Comparison of ENCODE assay signal across 12 cellular contexts in genomic region chr21:32410291-32410690, GRCh38. TPM values are rescaled to one million over a fixed set of nuclear protein-coding genes. Genes with fewer than 3 reads are reported as not detected.
DNase-seq lines count a peak whose midpoint lies in the region; ATAC-seq and TF ChIP-seq lines count a peak whose summit lies in the region.
"Had no signal": no experiment of that assay in that cellular context is flagged by ENCODE, and none has a peak within 500 bp of the region (broad histone marks: within the 10 kb centered on the region; RNA-seq: fewer than 3 reads in every experiment).

No MANE protein-coding gene starts in this region.

- H3K27ac ChIP-seq in CD4-positive, CD25-positive, alpha-beta regulatory T cell (ENCODE audit: insufficient read depth, low read length, poor library complexity, severe bottlenecking): no peak overlapping the region
- no peak overlapping the region for H3K27ac ChIP-seq in CD8-positive, alpha-beta memory T cell (ENCODE audit: low read depth, low read length)
- H3K27ac ChIP-seq in gastroesophageal sphincter (peak overlapping the region; percentile 93 to 100 (median 96)), stomach (peak overlapping the region in 4 of 5 donors; percentile 96 to 100 (median 100)), OCI-LY7 (ENCODE audit: low read depth, low read length, poor library complexity, severe bottlenecking) (no peak overlapping the region)

- ATAC-seq in CD4-positive, CD25-positive, alpha-beta regulatory T cell (ENCODE audit: low read depth in 2 of 2): no peak
- ATAC-seq in gastroesophageal sphincter: no peak
- no peak for ATAC-seq in mucosa of descending colon
- ATAC-seq in GM21529 (IDR thresholded peaks at IDR 0.05; ENCODE audit: unreplicated experiment): no peak

- TF ChIP-seq CTCF in gastroesophageal sphincter (IDR thresholded peaks at IDR 0.05) (no peak), stomach (IDR thresholded peaks at IDR 0.05) (no peak), OCI-LY7 (conservative IDR thresholded peaks at IDR 0.05; ENCODE audit: low read length) (no peak), mucosa of descending colon (IDR thresholded peaks at IDR 0.05) (no peak)

- H3K4me1 Mint-ChIP-seq in CD4-positive, CD25-positive, alpha-beta regulatory T cell: peaks cover 4 to 34% (median 25%) of the 10 kb centered on the region in 4 donors
- H3K4me1 Mint-ChIP-seq in CD8-positive, alpha-beta memory T cell: peaks cover 47 to 79% (median 64%) of the 10 kb centered on the region in 3 donors

- TF ChIP-seq EP300 in gastroesophageal sphincter (IDR thresholded peaks at IDR 0.05) (no peak), stomach (IDR thresholded peaks at IDR 0.05) (no peak)

- H3K79me2 ChIP-seq in OCI-LY7 (ENCODE audit: insufficient read depth, low read depth, low read length): no peaks in the 10 kb centered on the region

- peak overlapping the region; percentile 84 to 92 (median 85) for H3K27ac Mint-ChIP-seq in CD4-positive, CD25-positive, alpha-beta regulatory T cell
- peak overlapping the region; percentile 31 to 99 (median 92) for H3K27ac Mint-ChIP-seq in CD8-positive, alpha-beta memory T cell

- CTCF ChIA-PET in CD8-positive, alpha-beta memory T cell (lab: Charles Lee): interaction anchor here (0.9 to 1.2 kb wide), 3 partner anchors 15 to 203 kb away, joined by 3 to 4 read pairs (median 3); partner anchors contain the start of gene CFAP298
- CTCF ChIA-PET in OCI-LY7 (lab: Charles Lee; ENCODE audit: unreplicated experiment): no interaction called here

- no peaks in the 10 kb centered on the region for H3K36me3 Mint-ChIP-seq in CD4-positive, CD25-positive, alpha-beta regulatory T cell
- H3K36me3 Mint-ChIP-seq in CD8-positive, alpha-beta memory T cell: peaks cover 0 to 16% (median 0%) of the 10 kb centered on the region in 3 donors
- H3K36me3 Mint-ChIP-seq: activated naive CD8-positive, alpha-beta T cell treated with anti-CD3 and anti-CD28 coated beads, Interleukin-2, amount 10 ng/mL, durations not matched to agents 7 days and 5 days had no signal

- no peak for DNase-seq in CD4-positive, CD25-positive, alpha-beta regulatory T cell
- no peak for DNase-seq in CD8-positive, alpha-beta memory T cell
- DNase-seq in stomach (no peak), OCI-LY7 (ENCODE audit: low spot score) (no peak), mucosa of descending colon (no peak)
- DNase-seq: activated CD8-positive, alpha-beta memory T cell treated with anti-CD3 and anti-CD28 coated beads, Interleukin-2, amount 50 U/mL, for 4 hours; activated naive CD8-positive, alpha-beta T cell treated with anti-CD3 and anti-CD28 coated beads, Interleukin-2, amount 10 ng/mL, durations not matched to agents 7 days and 5 days; cerebellar nuclear complex; NCI-H1930; NCI-H526 had no signal

- no TSS peak for BruUV-seq in OCI-LY7 (replicated peaks; lab: Mats Ljungman, UMichigan)

- H2AFZ ChIP-seq in OCI-LY7 (ENCODE audit: low read length): no peak overlapping the region

- H3K36me3 ChIP-seq in CD4-positive, CD25-positive, alpha-beta regulatory T cell (ENCODE audit: control insufficient read depth, insufficient read depth, low read length): no peaks in the 10 kb centered on the region
- H3K36me3 ChIP-seq in CD8-positive, alpha-beta memory T cell (ENCODE audit: insufficient read depth, low read length): no peaks in the 10 kb centered on the region
- H3K36me3 ChIP-seq in gastroesophageal sphincter (peaks cover 0 to 1% of the 10 kb centered on the region in 2 donors), stomach (no peaks in the 10 kb centered on the region), OCI-LY7 (ENCODE audit: insufficient read depth, low read length) (no peaks in the 10 kb centered on the region), mucosa of descending colon (ENCODE audit: low read depth) (no peaks in the 10 kb centered on the region)

- H4K20me1 ChIP-seq in OCI-LY7 (ENCODE audit: insufficient read depth, low read length): no peaks in the 10 kb centered on the region

- intact Hi-C loops in stomach (cut with DNase I; ENCODE audit: low total_unique reads) (no loop called here), OCI-LY7 (cut with micrococcal nuclease; ENCODE audit: unreplicated experiment) (no loop called here), mucosa of descending colon (cut with DNase I, micrococcal nuclease) (loop anchor here in 1 of 2 donors (10.0 kb wide), 2 partner anchors 165 to 195 kb away; no protein-coding TSS in a partner anchor)

- H3K27me3 ChIP-seq in CD4-positive, CD25-positive, alpha-beta regulatory T cell (ENCODE audit: control insufficient read depth, insufficient read depth, low read length): no peaks in the 10 kb centered on the region
- H3K27me3 ChIP-seq in CD8-positive, alpha-beta memory T cell (ENCODE audit: insufficient read depth, low read length, poor library complexity, severe bottlenecking): no peaks in the 10 kb centered on the region
- H3K27me3 ChIP-seq in gastroesophageal sphincter (no peaks in the 10 kb centered on the region), stomach (peaks cover 0 to 4% (median 0%) of the 10 kb centered on the region in 3 donors)

- no peaks in the 10 kb centered on the region for H3K9me3 ChIP-seq in CD4-positive, CD25-positive, alpha-beta regulatory T cell (ENCODE audit: control insufficient read depth in 2 of 2, low read length in 2 of 2)
- no peaks in the 10 kb centered on the region for H3K9me3 ChIP-seq in CD8-positive, alpha-beta memory T cell (ENCODE audit: low read length)
- no peaks in the 10 kb centered on the region for H3K9me3 ChIP-seq in gastroesophageal sphincter
- H3K9me3 ChIP-seq in stomach: no peaks in the 10 kb centered on the region
- no peaks in the 10 kb centered on the region for H3K9me3 ChIP-seq in OCI-LY7 (ENCODE audit: low read length)
- H3K9me3 ChIP-seq in mucosa of descending colon: no peaks in the 10 kb centered on the region

- no peak overlapping the region for H3K4me2 ChIP-seq in OCI-LY7 (ENCODE audit: low read length)

- no peaks in the 10 kb centered on the region for H3K9me3 Mint-ChIP-seq in CD4-positive, CD25-positive, alpha-beta regulatory T cell
- H3K9me3 Mint-ChIP-seq in CD8-positive, alpha-beta memory T cell: no peaks in the 10 kb centered on the region
- H3K9me3 Mint-ChIP-seq: activated naive CD8-positive, alpha-beta T cell treated with anti-CD3 and anti-CD28 coated beads, Interleukin-2, amount 10 ng/mL, durations not matched to agents 7 days and 5 days had no signal

- H3K27me3 Mint-ChIP-seq in CD4-positive, CD25-positive, alpha-beta regulatory T cell: peaks cover 5% of the 10 kb centered on the region
- H3K27me3 Mint-ChIP-seq in CD8-positive, alpha-beta memory T cell: no peaks in the 10 kb centered on the region
- H3K27me3 Mint-ChIP-seq: activated naive CD8-positive, alpha-beta T cell treated with anti-CD3 and anti-CD28 coated beads, Interleukin-2, amount 10 ng/mL, durations not matched to agents 7 days and 5 days had no signal

- peaks cover 18% of the 10 kb centered on the region for H3K4me1 ChIP-seq in CD4-positive, CD25-positive, alpha-beta regulatory T cell (ENCODE audit: control insufficient read depth, insufficient read depth, low read length, poor library complexity, severe bottlenecking)
- peaks cover 34% of the 10 kb centered on the region for H3K4me1 ChIP-seq in CD8-positive, alpha-beta memory T cell (ENCODE audit: insufficient read depth, low read length)
- H3K4me1 ChIP-seq in gastroesophageal sphincter (peaks cover 3 to 45% (median 26%) of the 10 kb centered on the region in 3 donors), stomach (peaks cover 21 to 49% (median 40%) of the 10 kb centered on the region in 4 donors), OCI-LY7 (ENCODE audit: insufficient read depth, low read length, poor library complexity, severe bottlenecking) (no peaks in the 10 kb centered on the region), mucosa of descending colon (ENCODE audit: low read depth) (peaks cover 21% of the 10 kb centered on the region)

- peak overlapping the region; percentile 29 to 97 (median 32) for H3K4me3 Mint-ChIP-seq in CD4-positive, CD25-positive, alpha-beta regulatory T cell
- H3K4me3 Mint-ChIP-seq in CD8-positive, alpha-beta memory T cell: peak overlapping the region in 6 of 7 donors; percentile 46 to 97 (median 94)

- WGBS in gastroesophageal sphincter (ENCODE audit: low coverage in 1 of 2), 2 donors: 69 to 80% methylated on average over 1 to 3 of the region's 4 CpGs
- WGBS in stomach, 5 donors: 71 to 85% (median 76%) methylated on average over 4 of the region's 4 CpGs

- H3K4me3 ChIP-seq in CD4-positive, CD25-positive, alpha-beta regulatory T cell (ENCODE audit: low read depth, low read length): no peak overlapping the region
- H3K4me3 ChIP-seq in CD8-positive, alpha-beta memory T cell (ENCODE audit: low read length): no peak overlapping the region
- H3K4me3 ChIP-seq in gastroesophageal sphincter: no peak overlapping the region
- H3K4me3 ChIP-seq in stomach: no peak overlapping the region
- H3K4me3 ChIP-seq in OCI-LY7 (ENCODE audit: low read depth, low read length, poor library complexity, severe bottlenecking): no peak overlapping the region
- H3K4me3 ChIP-seq in mucosa of descending colon: no peak overlapping the region

- TF ChIP-seq POLR2A in gastroesophageal sphincter (IDR thresholded peaks at IDR 0.05): no peak
- TF ChIP-seq POLR2A in stomach (IDR thresholded peaks at IDR 0.05): no peak

- no peaks in the 10 kb centered on the region for H3K9me2 ChIP-seq in OCI-LY7 (ENCODE audit: insufficient read depth, low read length)

- POLR2A ChIA-PET in CD8-positive, alpha-beta memory T cell (lab: Charles Lee): interaction anchor here (3.0 to 3.2 kb wide), 2 partner anchors 18 to 160 kb away, joined by 11 to 29 read pairs; partner anchors contain the start of gene URB1
- POLR2A ChIA-PET in OCI-LY7 (lab: Charles Lee): no interaction called here

RNA-seq across cellular contexts. Expression of gene EVA1C, which starts 2.2 kb away (rescaled TPM):
- 8.3 TPM for total RNA-seq in CD4-positive, CD25-positive, alpha-beta regulatory T cell
- polyA plus RNA-seq in CD4-positive, CD25-positive, alpha-beta regulatory T cell: 10 to 100 TPM in 2 of 4 donors, 1 to 10 TPM in 2; 6.0 to 10.8 (median 8.9) TPM
- 10 to 100 TPM; 13.4 to 16.2 TPM for total RNA-seq in CD8-positive, alpha-beta memory T cell
- polyA plus RNA-seq in CD8-positive, alpha-beta memory T cell: 25.8 TPM
- total RNA-seq in gastroesophageal sphincter (10 to 100 TPM; 43.1 to 71.4 (median 51.1) TPM), stomach (100 to 1,000 TPM in 1 of 5 donors, 10 to 100 TPM in 4; 10.6 to 142 (median 48.7) TPM), OCI-LY7 (2022) (not detected in 2 replicates), mucosa of descending colon (10 to 100 TPM; 13.7 to 27.8 (median 15.3) TPM)
- polyA plus RNA-seq in stomach: 10 to 100 TPM; 18.2 to 39.1 (median 33.6) TPM
- not detected in 2 replicates for total RNA-seq in OCI-LY7 (2014; rRNA removed; shearing (Covaris generic))

RNA-seq across cellular contexts. Expression of gene URB1, which starts 17.5 kb away (rescaled TPM):
- total RNA-seq in CD4-positive, CD25-positive, alpha-beta regulatory T cell: 9.4 TPM
- polyA plus RNA-seq in CD4-positive, CD25-positive, alpha-beta regulatory T cell: 1 to 10 TPM; 1.5 to 3.2 (median 2.7) TPM
- 10 to 100 TPM; 38.9 to 39.8 TPM for total RNA-seq in CD8-positive, alpha-beta memory T cell
- 3.9 TPM for polyA plus RNA-seq in CD8-positive, alpha-beta memory T cell
- total RNA-seq in gastroesophageal sphincter (10 to 100 TPM; 18.3 to 26.9 (median 20.7) TPM), stomach (10 to 100 TPM in 4 of 5 donors, 1 to 10 TPM in 1; 9.3 to 16.3 (median 15.4) TPM), OCI-LY7 (2022) (23.4 and 25.4 TPM in 2 replicates), mucosa of descending colon (10 to 100 TPM in 1 of 3 donors, 1 to 10 TPM in 2; 8.4 to 13.5 (median 8.7) TPM)
- 1 to 10 TPM; 1.2 to 3.4 (median 1.9) TPM for polyA plus RNA-seq in stomach
- 19.4 and 20.8 TPM in 2 replicates for total RNA-seq in OCI-LY7 (2014; rRNA removed; shearing (Covaris generic))

Comparison
In these comparisons a context has a peak if more than half of its experiments do, and no peak if none do; other contexts are left out.
1. H3K27ac ChIP-seq: peak in gastroesophageal sphincter (4 of 4) and stomach (4 of 5); none in CD4-positive, CD25-positive, alpha-beta regulatory T cell (single experiment), CD8-positive, alpha-beta memory T cell (single experiment) and OCI-LY7 (single experiment).